ENCODE assay signal across 17 cellular contexts in genomic region chr1:183516725-183517124, GRCh38. TPM values are rescaled to one million over a fixed set of nuclear protein-coding genes. Genes with fewer than 3 reads are reported as not detected.
DNase-seq lines count a peak whose midpoint lies in the region; ATAC-seq, FAIRE-seq and TF ChIP-seq lines count a peak whose summit lies in the region.
"Had no signal": no experiment of that assay in that cellular context is flagged by ENCODE, and none has a peak within 500 bp of the region (broad histone marks: within the 10 kb centered on the region; RNA-seq: fewer than 3 reads in every experiment).

No MANE protein-coding gene starts in this region.

- H2AK5ac ChIP-seq in mesendoderm (ENCODE audit: low read length): no peak overlapping the region

- H4K8ac ChIP-seq in mesendoderm (ENCODE audit: low read depth, low read length): no peak overlapping the region

- ATAC-seq in GM12878: no peak

- no peak overlapping the region for H2BK120ac ChIP-seq in mesendoderm (ENCODE audit: low read depth, low read length)

- DNase-seq in H54 (ENCODE audit: insufficient read length, low spot score) (no peak), NCI-H526 treated with DMSO at 0.1 percent for 48 hours (lab: John Stamatoyannopoulos, UW) (peak; percentile 78), GM12878 (ENCODE audit: low read depth, low spot score) (no peak), mesendoderm (peak; percentile 18), left ventricle myocardium inferior (no peak), NCI-H2029 treated with DMSO at 0.1 percent for 48 hours (lab: John Stamatoyannopoulos, UW) (no peak), NCI-H1105 treated with DMSO at 0.1 percent for 48 hours (lab: John Stamatoyannopoulos, UW) (no peak)
- no peak for DNase-seq in activated naive CD8-positive, alpha-beta T cell treated with anti-CD3 and anti-CD28 coated beads for 36 hours
- DNase-seq: CD4-positive, CD25-positive, alpha-beta regulatory T cell; DMS79; KG1; MV-4-11; NCI-H187 treated with DMSO at 0.1 percent for 48 hours; NCI-H226; NCI-H510A treated with DMSO at 0.1 percent for 48 hours; Right ventricle myocardium superior had no signal

- H3K27ac ChIP-seq in GM12878 (ENCODE audit: control insufficient read depth, insufficient read depth) (no peak overlapping the region), mesendoderm (ENCODE audit: low read depth, low read length) (no peak overlapping the region), left ventricle myocardium inferior (replicated peaks) (no peak overlapping the region)

- POLR2A ChIA-PET in GM12878 (lab: Charles Lee): no interaction called here

- RAD21 ChIA-PET in GM12878 (lab: Charles Lee; ENCODE audit: unreplicated experiment): no interaction called here

- no peaks in the 10 kb centered on the region for H3K9me3 Mint-ChIP-seq in activated naive CD8-positive, alpha-beta T cell treated with anti-CD3 and anti-CD28 coated beads for 36 hours
- H3K9me3 Mint-ChIP-seq: CD4-positive, CD25-positive, alpha-beta regulatory T cell had no signal

- no peak overlapping the region for H2BK5ac ChIP-seq in mesendoderm (ENCODE audit: low read length)

- no peak for TF ChIP-seq CTCF in GM12878 (IDR thresholded peaks at IDR 0.05 in 2 of 3, conservative IDR thresholded peaks at IDR 0.05 in 1 of 3; ENCODE audit: control insufficient read depth in 2 of 3, extremely low read depth in 1 of 3, insufficient read depth in 1 of 3, low read depth in 3 of 3, low read length in 3 of 3)
- TF ChIP-seq CTCF in left ventricle myocardium inferior (IDR thresholded peaks at IDR 0.05; ENCODE audit: borderline replicate concordance): no peak

- H3K79me1 ChIP-seq in mesendoderm (ENCODE audit: low read length): no peaks in the 10 kb centered on the region

- H3K4me2 ChIP-seq in GM12878 (ENCODE audit: control insufficient read depth, insufficient read depth): no peak overlapping the region
- H3K4me2 ChIP-seq in mesendoderm (ENCODE audit: low read length): no peak overlapping the region

- TF ChIP-seq POLR2A in H54 (IDR thresholded peaks at IDR 0.05; ENCODE audit: low read depth, low read length) (no peak), GM12878 (IDR thresholded peaks at IDR 0.05; ENCODE audit: low read depth, low read length) (no peak)

- H3K27me3 ChIP-seq in GM12878 (replicated peaks in 1 of 2; ENCODE audit: control insufficient read depth in 2 of 2, insufficient read depth in 2 of 2, low read length in 1 of 2): no peaks in the 10 kb centered on the region
- H3K27me3 ChIP-seq in mesendoderm (ENCODE audit: insufficient read depth, low read length, poor library complexity): no peaks in the 10 kb centered on the region
- no peaks in the 10 kb centered on the region for H3K27me3 ChIP-seq in left ventricle myocardium inferior (ENCODE audit: low read depth)

- H3K4me1 ChIP-seq in GM12878 (ENCODE audit: control insufficient read depth, insufficient read depth, low read length) (no peaks in the 10 kb centered on the region), mesendoderm (ENCODE audit: control insufficient read depth, low read depth, low read length) (no peaks in the 10 kb centered on the region), left ventricle myocardium inferior (peaks cover 34% of the 10 kb centered on the region)

- H4K20me1 ChIP-seq in GM12878 (ENCODE audit: control insufficient read depth, insufficient read depth): no peaks in the 10 kb centered on the region

- TF ChIP-seq RAD21 in GM12878 (IDR thresholded peaks at IDR 0.05; ENCODE audit: insufficient read depth, low read depth, low read length): no peak

- H3K27me3 Mint-ChIP-seq in activated naive CD8-positive, alpha-beta T cell treated with anti-CD3 and anti-CD28 coated beads for 36 hours: no peaks in the 10 kb centered on the region
- H3K27me3 Mint-ChIP-seq: CD4-positive, CD25-positive, alpha-beta regulatory T cell had no signal

- H3K36me3 Mint-ChIP-seq in activated naive CD8-positive, alpha-beta T cell treated with anti-CD3 and anti-CD28 coated beads for 36 hours: peaks cover 13% of the 10 kb centered on the region

- no peak overlapping the region for H2AFZ ChIP-seq in GM12878 (ENCODE audit: control insufficient read depth, low read depth, low read length)

- no peak overlapping the region for H3K18ac ChIP-seq in mesendoderm (ENCODE audit: low read length)

- H3K4me3 Mint-ChIP-seq in activated naive CD8-positive, alpha-beta T cell treated with anti-CD3 and anti-CD28 coated beads for 36 hours: no peak overlapping the region
- H3K4me3 Mint-ChIP-seq: CD4-positive, CD25-positive, alpha-beta regulatory T cell had no signal

- in situ Hi-C loops in GM12878 (cut with MboI): no loop called here

- H3K56ac ChIP-seq in mesendoderm (ENCODE audit: low read length): no peak overlapping the region

- no peak overlapping the region for H3K4ac ChIP-seq in mesendoderm (ENCODE audit: low read depth, low read length)

- SMC1A ChIA-PET in GM12878 (lab: Charles Lee; ENCODE audit: uncharacterized antibody, unreplicated experiment): interaction anchor here (1.2 kb wide), 1 partner anchor 14 kb away, joined by 4 read pairs; no protein-coding TSS in a partner anchor

- no TSS peak for BruUV-seq in GM12878 (replicated peaks; lab: Mats Ljungman, UMichigan)

- no peaks in the 10 kb centered on the region for H3K9me3 ChIP-seq in GM12878 (replicated peaks; ENCODE audit: control insufficient read depth, insufficient read depth, low read length)
- no peaks in the 10 kb centered on the region for H3K9me3 ChIP-seq in left ventricle myocardium inferior (replicated peaks)
- H3K9me3 ChIP-seq: HAP-1 had no signal

- CTCF ChIA-PET in GM12878 (lab: Yijun Ruan, JAX): no interaction called here

- H3K36me3 ChIP-seq in GM12878 (ENCODE audit: control insufficient read depth in 2 of 2, insufficient read depth in 2 of 2, low read length in 1 of 2): peaks cover 3 to 26% of the 10 kb centered on the region in 2 experiments
- no peaks in the 10 kb centered on the region for H3K36me3 ChIP-seq in mesendoderm (ENCODE audit: control insufficient read depth, insufficient read depth, low read length)
- peaks cover 44% of the 10 kb centered on the region for H3K36me3 ChIP-seq in left ventricle myocardium inferior

- H2BK15ac ChIP-seq in mesendoderm (replicated peaks; ENCODE audit: low read depth): no peak overlapping the region

- TF ChIP-seq EP300 in GM12878 (IDR thresholded peaks at IDR 0.05; ENCODE audit: borderline replicate concordance in 1 of 2, control insufficient read depth in 1 of 2, low read depth in 2 of 2, low read length in 2 of 2): no peak

- H3K4me1 Mint-ChIP-seq in activated naive CD8-positive, alpha-beta T cell treated with anti-CD3 and anti-CD28 coated beads for 36 hours: peaks cover 12% of the 10 kb centered on the region

- intact Hi-C loops in GM12878 (cut with micrococcal nuclease; ENCODE audit: unreplicated experiment): no loop called here
- intact Hi-C loops in left ventricle myocardium inferior (cut with micrococcal nuclease): loop anchor here (5.0 kb wide), 1 partner anchor 34 kb away; no protein-coding TSS in a partner anchor

- H3K9ac ChIP-seq in GM12878 (ENCODE audit: control insufficient read depth, insufficient read depth, low read length) (no peak overlapping the region), mesendoderm (ENCODE audit: low read length) (no peak overlapping the region)

- no peak overlapping the region for H4K5ac ChIP-seq in mesendoderm (ENCODE audit: low read length)

- FAIRE-seq in H54 (lab: Jason Lieb, UNC) (peak; percentile 33), GM12878 (lab: Jason Lieb, UNC) (peak; percentile 72)

- peaks cover 2% of the 10 kb centered on the region; the same call in 1 of the 2 replicates for H3K79me2 ChIP-seq in GM12878 (ENCODE audit: control insufficient read depth, insufficient read depth, low read length)
- no peaks in the 10 kb centered on the region for H3K79me2 ChIP-seq in mesendoderm (ENCODE audit: control insufficient read depth, insufficient read depth, low read length)

- H3K4me3 ChIP-seq in GM12878: no peak overlapping the region
- no peak overlapping the region for H3K4me3 ChIP-seq in mesendoderm (ENCODE audit: low read length)
- H3K4me3 ChIP-seq in left ventricle myocardium inferior: no peak overlapping the region
- H3K4me3 ChIP-seq: HAP-1 had no signal

- no peak overlapping the region for H3K27ac Mint-ChIP-seq in activated naive CD8-positive, alpha-beta T cell treated with anti-CD3 and anti-CD28 coated beads for 36 hours
- H3K27ac Mint-ChIP-seq: CD4-positive, CD25-positive, alpha-beta regulatory T cell had no signal

- WGBS in GM12878 (ENCODE audit: insufficient coverage, insufficient replicate concordance, low lambda C conversion rate, missing lambda C conversion rate): 100% methylated on average over 2 of the region's 2 CpGs
- WGBS in mesendoderm (ENCODE audit: extremely low coverage, insufficient coverage, low lambda C conversion rate): no CpG with 5 or more reads among the region's 2 CpGs

- H3K23ac ChIP-seq in mesendoderm (ENCODE audit: low read length): no peak overlapping the region

RNA-seq across cellular contexts. Expression of gene SMG7, which starts 44.4 kb away (rescaled TPM):
- total RNA-seq in GM12878 (2013; cell fraction: nucleolus; rRNA removed): 105 and 123 TPM in 2 replicates
- 19.0 and 20.6 TPM in 2 replicates for total RNA-seq in GM12878 (2014; rRNA removed)
- 25.2 and 28.1 TPM in 2 replicates for total RNA-seq in GM12878 (2014; rRNA removed; fragmentation: Illumina TruSeq; extraction: Trizol)
- 63.9 and 65.4 TPM in 2 replicates for total RNA-seq in GM12878 (2021)
- 20.9 TPM for polyA plus RNA-seq in GM12878 (2011; ENCODE audit: low read depth)
- polyA plus RNA-seq in GM12878 (2011; rRNA removed): 55.4 and 60.0 TPM in 2 replicates
- 46.6 and 47.8 TPM in 2 replicates for polyA plus RNA-seq in GM12878 (2011; cell fraction: cytosol; rRNA removed)
- 82.9 and 101 TPM in 2 replicates for polyA plus RNA-seq in GM12878 (2011; cell fraction: nucleus; rRNA removed)
- 27.0 and 27.5 TPM in 2 replicates for polyA plus RNA-seq in GM12878 (2012)
- polyA plus RNA-seq in GM12878 (2014; fragmentation: Illumina TruSeq; extraction: Trizol): 58.1 and 69.1 TPM in 2 replicates
- polyA plus RNA-seq in GM12878 (2014; fragmentation: Nextera tagmentation; extraction: Ambion mirVana): 10 to 100 TPM in 1 of 2 experiments, 1 to 10 TPM in 1; 9.5 to 11.2 TPM
- 38.4 and 40.0 TPM in 2 replicates for polyA plus RNA-seq in GM12878 (2014; rRNA removed)
- polyA plus RNA-seq in GM12878 (2016; fragmentation: Nextera tagmentation; extraction: Ambion mirVana): 10 to 100 TPM; 46.9 to 53.5 TPM
- polyA minus RNA-seq in GM12878 (2011; rRNA and poly(A)+ RNA removed): 70.6 and 107 TPM in 2 replicates
- 20.8 and 26.2 TPM in 2 replicates for polyA minus RNA-seq in GM12878 (2011; cell fraction: cytosol; rRNA and poly(A)+ RNA removed)
- 66.0 and 106 TPM in 2 replicates for polyA minus RNA-seq in GM12878 (2011; cell fraction: nucleus; rRNA and poly(A)+ RNA removed)
- polyA plus RNA-seq in mesendoderm (2013, experiment 1 of 2): 39.7 TPM
- 39.7 TPM for polyA plus RNA-seq in mesendoderm (2013, experiment 2 of 2)
- 10 to 100 TPM; 61.4 to 65.1 TPM for total RNA-seq in activated naive CD8-positive, alpha-beta T cell treated with anti-CD3 and anti-CD28 coated beads for 36 hours
- 41.6 TPM for total RNA-seq in left ventricle myocardium inferior

Comparison
In these comparisons a context has a peak if more than half of its experiments do, and no peak if none do; other contexts are left out.
1. DNase-seq: peak in NCI-H526 treated with DMSO at 0.1 percent for 48 hours (single experiment) and mesendoderm (single experiment); none in H54 (single experiment), GM12878 (single experiment), activated naive CD8-positive, alpha-beta T cell treated with anti-CD3 and anti-CD28 coated beads for 36 hours (single experiment), left ventricle myocardium inferior (single experiment), NCI-H2029 treated with DMSO at 0.1 percent for 48 hours (single experiment) and NCI-H1105 treated with DMSO at 0.1 percent for 48 hours (single experiment).